8 cellular contexts compared by ENCODE assay signal in the genomic region with DNA sequence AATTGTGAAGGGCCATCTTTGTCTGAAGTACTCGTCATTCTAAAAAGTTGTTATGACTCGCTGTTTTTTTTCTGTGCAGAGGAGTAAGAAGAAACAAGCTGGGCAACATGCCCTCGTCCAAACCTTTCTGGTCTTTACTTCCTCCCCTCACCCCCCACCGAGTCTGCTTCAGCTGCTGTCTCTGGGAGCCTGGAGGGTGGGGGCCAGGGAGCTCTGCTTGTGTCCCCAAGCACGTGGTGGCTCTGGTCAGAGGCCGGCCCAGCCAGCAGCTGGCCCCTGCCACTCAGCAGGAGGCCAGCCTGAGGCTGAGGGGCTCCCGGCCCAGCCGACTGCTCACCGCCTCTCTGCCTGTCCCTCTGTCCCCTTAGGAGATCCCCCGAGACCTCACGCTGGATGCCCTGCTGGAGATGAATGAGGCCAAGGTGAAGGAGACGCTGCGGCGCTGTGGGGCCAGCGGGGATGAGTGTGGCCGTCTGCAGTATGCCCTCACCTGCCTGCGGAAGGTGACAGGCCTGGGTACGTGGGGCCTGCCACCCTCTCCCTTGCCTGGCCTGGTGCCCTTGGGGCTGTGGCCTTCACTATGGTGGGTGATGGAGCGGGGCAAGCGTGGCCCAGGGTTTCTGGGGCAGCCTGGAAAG. TPM values are rescaled to one million over a fixed set of nuclear protein-coding genes. Genes with fewer than 3 reads are reported as not detected.
A peak's percentile ranks its signal among the peaks of the same experiment; 100 is the strongest.
DNase-seq lines count a peak whose midpoint lies in the region; ATAC-seq lines count a peak whose summit lies in the region.

No MANE protein-coding gene starts in this region.

- ATAC-seq in activated naive CD4-positive, alpha-beta T cell treated with anti-CD3 and anti-CD28 coated beads, Interleukin-2, amount 50 U/mL, for 72 hours, result no peak
- ATAC-seq in left ventricle myocardium superior (peak; percentile 53), GM19324 (IDR thresholded peaks at IDR 0.05; ENCODE audit: low FRiP score, unreplicated experiment) (no peak)

- no peaks in the 10 kb centered on the region for H3K36me3 ChIP-seq in H7 (replicated peaks; ENCODE audit: control insufficient read depth, insufficient read depth, low read length)

- H3K4me3 ChIP-seq in H7 (ENCODE audit: insufficient read depth, low read depth, low read length) (no peak overlapping the region), skeletal muscle cell (ENCODE audit: low read depth, low read length) (peak overlapping the region; percentile 24)

- H3K27me3 ChIP-seq in H7 (ENCODE audit: control insufficient read depth, insufficient read depth, low read length), result no peaks in the 10 kb centered on the region

- H3K9me3 Mint-ChIP-seq in activated naive CD4-positive, alpha-beta T cell treated with anti-CD3 and anti-CD28 coated beads, Interleukin-2, amount 50 U/mL, for 72 hours, result peaks cover 0 to 9% of the 10 kb centered on the region in 2 donors

- peaks cover 0 to 82% of the 10 kb centered on the region in 2 donors for H3K36me3 Mint-ChIP-seq in activated naive CD4-positive, alpha-beta T cell treated with anti-CD3 and anti-CD28 coated beads, Interleukin-2, amount 50 U/mL, for 72 hours

- DNase-seq in H7, result peak; percentile 76
- no peak for DNase-seq in activated naive CD4-positive, alpha-beta T cell treated with anti-CD3 and anti-CD28 coated beads, Interleukin-2, amount 50 U/mL, for 72 hours (ENCODE audit: low spot score in 2 of 2)
- no peak for DNase-seq in left ventricle myocardium superior
- DNase-seq in skeletal muscle cell (ENCODE audit: low read depth), result peak; percentile 60
- DNase-seq in cerebellum (ENCODE audit: low spot score), result no peak
- DNase-seq in stimulated activated CD4-positive, alpha-beta T cell treated with anti-CD3 and anti-CD28 coated beads, Interleukin-4, amount 100 ng/mL, for 4 hours, result no peak
- no peak for DNase-seq in NCI-H1417 treated with DMSO at 0.1 percent for 48 hours (lab: John Stamatoyannopoulos, UW)

- intact Hi-C loops in left ventricle myocardium superior (cut with micrococcal nuclease), result no loop called here

- H3K27ac Mint-ChIP-seq in activated naive CD4-positive, alpha-beta T cell treated with anti-CD3 and anti-CD28 coated beads, Interleukin-2, amount 50 U/mL, for 72 hours, result peak overlapping the region; percentile 82 to 95

RNA-seq across cellular contexts. Expression of a gene that starts 53.7 kb away (rescaled TPM):
- 0.31 and 0.63 TPM in 2 replicates for total RNA-seq in H7 (2014; rRNA removed; shearing (Covaris generic))
- total RNA-seq in activated naive CD4-positive, alpha-beta T cell treated with anti-CD3 and anti-CD28 coated beads, Interleukin-2, amount 50 U/mL, for 72 hours, result 10 to 100 TPM; 22.2 to 71.5 TPM
- total RNA-seq in left ventricle myocardium superior (16.9 TPM), cerebellum (3.9 TPM)

Comparison
In these comparisons a context has a peak if more than half of its experiments do, and no peak if none do; other contexts are left out.
1. DNase-seq: peak in H7 (single experiment) and skeletal muscle cell (single experiment); none in activated naive CD4-positive, alpha-beta T cell treated with anti-CD3 and anti-CD28 coated beads, Interleukin-2, amount 50 U/mL, for 72 hours (0 of 2), left ventricle myocardium superior (single experiment), cerebellum (single experiment), stimulated activated CD4-positive, alpha-beta T cell treated with anti-CD3 and anti-CD28 coated beads, Interleukin-4, amount 100 ng/mL, for 4 hours (0 of 2) and NCI-H1417 treated with DMSO at 0.1 percent for 48 hours (single experiment).